19 cellular contexts compared by ENCODE assay signal in genomic region chr7:52775881-52776280, GRCh38.
"Had no signal": no experiment of that assay in that cellular context is flagged by ENCODE, and none has a peak within 500 bp of the region (broad histone marks: within the 10 kb centered on the region; RNA-seq: fewer than 3 reads in every experiment).

No MANE protein-coding gene starts in this region.

- H3K4me1 ChIP-seq: colonic mucosa, esophagus muscularis mucosa, foreskin keratinocyte, heart right ventricle, lower lobe of right lung had no signal

- DNase-seq: colonic mucosa; cortex of kidney; effector CD8-positive, alpha-beta T cell; effector memory CD8-positive, alpha-beta T cell; endodermal cell; foreskin keratinocyte; heart right ventricle; hippocampal formation; kidney glomerular epithelial cell; left colon; left ventricle myocardium superior; lower lobe of right lung; mesenchymal stem cell; mucosa of descending colon; naive B cell; naive thymus-derived CD8-positive, alpha-beta T cell had no signal

- H3K27me3 ChIP-seq: colonic mucosa, esophagus muscularis mucosa, foreskin keratinocyte, gastroesophageal sphincter, heart right ventricle had no signal

- H3K9me3 ChIP-seq: colonic mucosa, gastroesophageal sphincter, lower lobe of right lung, mucosa of descending colon had no signal

- H3K27ac ChIP-seq: colonic mucosa, esophagus muscularis mucosa, foreskin keratinocyte, gastroesophageal sphincter, heart right ventricle, lower lobe of right lung had no signal

- H3K4me3 ChIP-seq: colonic mucosa, esophagus muscularis mucosa, gastroesophageal sphincter, heart right ventricle, lower lobe of right lung, mucosa of descending colon had no signal

- ATAC-seq: effector memory CD8-positive, alpha-beta T cell; foreskin keratinocyte; gastroesophageal sphincter; heart right ventricle; left colon; left lobe of liver; left ventricle myocardium superior; lower lobe of right lung; mucosa of descending colon; naive thymus-derived CD8-positive, alpha-beta T cell had no signal

- H3K36me3 ChIP-seq: colonic mucosa, esophagus muscularis mucosa, gastroesophageal sphincter, heart right ventricle, lower lobe of right lung had no signal
